Comparison of ENCODE assay signal across 1 cellular context in the genomic region with DNA sequence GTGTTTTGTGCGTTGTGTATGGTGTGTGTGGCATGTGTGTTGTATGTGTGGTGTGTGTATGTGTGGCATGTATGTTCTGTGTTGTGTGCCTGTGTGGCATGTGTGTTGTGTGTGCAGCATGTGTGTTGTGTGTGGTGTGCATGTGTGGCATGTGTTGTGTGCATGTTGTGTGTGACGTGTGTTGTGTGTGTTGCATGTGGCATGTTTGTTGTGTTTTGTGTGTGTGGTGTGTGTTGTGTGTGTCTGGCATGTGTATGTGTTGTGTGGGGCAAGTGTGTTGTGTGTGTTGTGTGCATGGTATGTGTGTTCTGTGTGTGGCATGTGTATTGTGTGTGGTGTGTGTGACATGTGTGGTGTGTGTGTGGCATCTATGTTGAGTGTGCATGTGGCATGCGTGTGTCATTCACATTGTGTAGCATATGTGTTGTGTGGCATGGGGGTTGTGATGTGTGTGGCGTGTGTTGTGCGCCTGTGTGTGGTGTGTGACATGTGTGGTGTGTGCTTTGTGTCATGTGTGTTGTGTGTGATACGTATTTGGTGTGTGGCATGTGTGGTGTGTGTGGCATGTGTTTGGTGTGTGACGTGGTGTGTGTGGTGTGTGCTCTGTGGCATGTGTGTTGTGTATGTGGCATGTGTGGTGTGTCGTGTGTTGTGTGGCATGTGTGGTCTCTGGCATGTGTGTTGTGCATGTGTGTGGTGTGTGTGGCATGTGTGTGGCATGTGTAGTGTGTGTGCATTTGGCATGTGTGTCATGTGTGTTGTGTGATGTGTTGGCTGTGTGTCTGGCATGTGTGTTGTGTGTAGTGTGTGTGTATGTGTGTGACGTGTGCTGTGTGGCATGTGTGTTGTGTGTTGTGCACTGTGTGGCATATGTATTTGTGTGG.
A peak's percentile ranks its signal among the peaks of the same experiment; 100 is the strongest.
TF ChIP-seq lines count a peak whose summit lies in the region.

No MANE protein-coding gene starts in this region.

TF ChIP-seq in HEK293, 187 proteins besides CTCF, POLR2A, EP300 and RAD21 (continued from another document and continues in another):
- TF ChIP-seq, protein P1, sequence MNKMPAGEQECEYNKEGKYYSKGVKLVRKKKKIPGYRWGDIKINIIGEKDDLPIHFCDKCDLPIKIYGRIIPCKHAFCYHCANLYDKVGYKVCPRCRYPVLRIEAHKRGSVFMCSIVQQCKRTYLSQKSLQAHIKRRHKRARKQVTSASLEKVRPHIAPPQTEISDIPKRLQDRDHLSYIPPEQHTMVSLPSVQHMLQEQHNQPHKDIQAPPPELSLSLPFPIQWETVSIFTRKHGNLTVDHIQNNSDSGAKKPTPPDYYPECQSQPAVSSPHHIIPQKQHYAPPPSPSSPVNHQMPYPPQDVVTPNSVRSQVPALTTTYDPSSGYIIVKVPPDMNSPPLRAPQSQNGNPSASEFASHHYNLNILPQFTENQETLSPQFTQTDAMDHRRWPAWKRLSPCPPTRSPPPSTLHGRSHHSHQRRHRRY (tag by site-specific recombination; IDR thresholded peaks at IDR 0.05): no peak
- TF ChIP-seq ZNF19 (tag by site-specific recombination; IDR thresholded peaks at IDR 0.05; ENCODE audit: low read depth) (no peak), ZNF426 (tag by site-specific recombination; IDR thresholded peaks at IDR 0.05) (no peak), ZNF202 (tag by site-specific recombination; IDR thresholded peaks at IDR 0.05; ENCODE audit: borderline replicate concordance) (peak; percentile 58; the same call in 1 of the 2 replicates), ZEB2 (tag by site-specific recombination; IDR thresholded peaks at IDR 0.05) (no peak), ZNF629 (tag by site-specific recombination; IDR thresholded peaks at IDR 0.05) (no peak), ZNF23 (tag by site-specific recombination; IDR thresholded peaks at IDR 0.05; ENCODE audit: borderline replicate concordance) (no peak), OVOL3 (tag by site-specific recombination; IDR thresholded peaks at IDR 0.05) (peak; percentile 24; the same call in 1 of the 2 replicates), TRIM28 (IDR thresholded peaks at IDR 0.05; ENCODE audit: borderline replicate concordance, low read length) (no peak), ZBTB8A (tag by site-specific recombination; IDR thresholded peaks at IDR 0.05) (no peak), ZNF449 (tag by site-specific recombination; IDR thresholded peaks at IDR 0.05) (no peak), ZBTB20 (tag by site-specific recombination; IDR thresholded peaks at IDR 0.05) (0 out of 2 replicates have a peak, but pooled peaks have one; percentile 30), MEIS1 (CRISPR knock-in tag; IDR thresholded peaks at IDR 0.05; ENCODE audit: borderline replicate concordance) (no peak), ZNF768 (tag by site-specific recombination; IDR thresholded peaks at IDR 0.05) (no peak), ZNF544 (tag by site-specific recombination; IDR thresholded peaks at IDR 0.05) (peak; percentile 48; the same call in 1 of the 2 replicates), ZBTB48 (tag by site-specific recombination; IDR thresholded peaks at IDR 0.05) (peak; percentile 70; the same call in 1 of the 2 replicates), ZBTB44 (tag by site-specific recombination; IDR thresholded peaks at IDR 0.05) (no peak), ZSCAN30 (tag by site-specific recombination; IDR thresholded peaks at IDR 0.05) (no peak), ZBTB26 (tag by site-specific recombination; optimal IDR thresholded peaks at IDR 0.05) (peak; percentile 27), PATZ1 (tag by site-specific recombination; IDR thresholded peaks at IDR 0.05) (no peak), ZNF48 (tag by site-specific recombination; IDR thresholded peaks at IDR 0.05) (no peak), TCF7L2 (IDR thresholded peaks at IDR 0.05; ENCODE audit: borderline replicate concordance, low read depth, low read length) (no peak), ZNF747 (tag by site-specific recombination; IDR thresholded peaks at IDR 0.05) (no peak), HIC1 (tag by site-specific recombination; IDR thresholded peaks at IDR 0.05) (no peak), IKZF3 (tag by site-specific recombination; IDR thresholded peaks at IDR 0.05) (no peak), ZNF248 (tag by site-specific recombination; IDR thresholded peaks at IDR 0.05) (peak; percentile 30; the same call in 1 of the 2 replicates), ZIC2 (tag by site-specific recombination; IDR thresholded peaks at IDR 0.05) (no peak), ZFP3 (tag by site-specific recombination; IDR thresholded peaks at IDR 0.05; ENCODE audit: low read depth) (no peak), ZFHX2 (tag by site-specific recombination; conservative IDR thresholded peaks at IDR 0.05) (no peak), ZNF292 (tag by site-specific recombination; IDR thresholded peaks at IDR 0.05; ENCODE audit: borderline replicate concordance, low read depth) (no peak), PRDM1 (tag by site-specific recombination; IDR thresholded peaks at IDR 0.05) (no peak), ZNF654 (tag by site-specific recombination; IDR thresholded peaks at IDR 0.05; ENCODE audit: low read depth) (no peak), GLIS2 (tag by site-specific recombination; IDR thresholded peaks at IDR 0.05) (no peak), ZNF639 (tag by site-specific recombination; IDR thresholded peaks at IDR 0.05) (no peak), FEZF1 (tag by site-specific recombination; IDR thresholded peaks at IDR 0.05) (no peak), ZNF571 (tag by site-specific recombination; IDR thresholded peaks at IDR 0.05) (0 out of 2 replicates have a peak, but pooled peaks have one; percentile 57), KLF9 (tag by site-specific recombination; IDR thresholded peaks at IDR 0.05; ENCODE audit: low read depth) (no peak), MZF1 (tag by site-specific recombination; IDR thresholded peaks at IDR 0.05; ENCODE audit: borderline replicate concordance) (no peak), ZNF223 (tag by site-specific recombination; IDR thresholded peaks at IDR 0.05) (no peak), ZNF302 (tag by site-specific recombination; IDR thresholded peaks at IDR 0.05; ENCODE audit: low read depth) (no peak)
- TF ChIP-seq, protein P2, sequence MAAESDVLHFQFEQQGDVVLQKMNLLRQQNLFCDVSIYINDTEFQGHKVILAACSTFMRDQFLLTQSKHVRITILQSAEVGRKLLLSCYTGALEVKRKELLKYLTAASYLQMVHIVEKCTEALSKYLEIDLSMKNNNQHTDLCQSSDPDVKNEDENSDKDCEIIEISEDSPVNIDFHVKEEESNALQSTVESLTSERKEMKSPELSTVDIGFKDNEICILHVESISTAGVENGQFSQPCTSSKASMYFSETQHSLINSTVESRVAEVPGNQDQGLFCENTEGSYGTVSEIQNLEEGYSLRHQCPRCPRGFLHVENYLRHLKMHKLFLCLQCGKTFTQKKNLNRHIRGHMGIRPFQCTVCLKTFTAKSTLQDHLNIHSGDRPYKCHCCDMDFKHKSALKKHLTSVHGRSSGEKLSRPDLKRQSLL (tag by site-specific recombination; IDR thresholded peaks at IDR 0.05): no peak
- TF ChIP-seq, protein P3, sequence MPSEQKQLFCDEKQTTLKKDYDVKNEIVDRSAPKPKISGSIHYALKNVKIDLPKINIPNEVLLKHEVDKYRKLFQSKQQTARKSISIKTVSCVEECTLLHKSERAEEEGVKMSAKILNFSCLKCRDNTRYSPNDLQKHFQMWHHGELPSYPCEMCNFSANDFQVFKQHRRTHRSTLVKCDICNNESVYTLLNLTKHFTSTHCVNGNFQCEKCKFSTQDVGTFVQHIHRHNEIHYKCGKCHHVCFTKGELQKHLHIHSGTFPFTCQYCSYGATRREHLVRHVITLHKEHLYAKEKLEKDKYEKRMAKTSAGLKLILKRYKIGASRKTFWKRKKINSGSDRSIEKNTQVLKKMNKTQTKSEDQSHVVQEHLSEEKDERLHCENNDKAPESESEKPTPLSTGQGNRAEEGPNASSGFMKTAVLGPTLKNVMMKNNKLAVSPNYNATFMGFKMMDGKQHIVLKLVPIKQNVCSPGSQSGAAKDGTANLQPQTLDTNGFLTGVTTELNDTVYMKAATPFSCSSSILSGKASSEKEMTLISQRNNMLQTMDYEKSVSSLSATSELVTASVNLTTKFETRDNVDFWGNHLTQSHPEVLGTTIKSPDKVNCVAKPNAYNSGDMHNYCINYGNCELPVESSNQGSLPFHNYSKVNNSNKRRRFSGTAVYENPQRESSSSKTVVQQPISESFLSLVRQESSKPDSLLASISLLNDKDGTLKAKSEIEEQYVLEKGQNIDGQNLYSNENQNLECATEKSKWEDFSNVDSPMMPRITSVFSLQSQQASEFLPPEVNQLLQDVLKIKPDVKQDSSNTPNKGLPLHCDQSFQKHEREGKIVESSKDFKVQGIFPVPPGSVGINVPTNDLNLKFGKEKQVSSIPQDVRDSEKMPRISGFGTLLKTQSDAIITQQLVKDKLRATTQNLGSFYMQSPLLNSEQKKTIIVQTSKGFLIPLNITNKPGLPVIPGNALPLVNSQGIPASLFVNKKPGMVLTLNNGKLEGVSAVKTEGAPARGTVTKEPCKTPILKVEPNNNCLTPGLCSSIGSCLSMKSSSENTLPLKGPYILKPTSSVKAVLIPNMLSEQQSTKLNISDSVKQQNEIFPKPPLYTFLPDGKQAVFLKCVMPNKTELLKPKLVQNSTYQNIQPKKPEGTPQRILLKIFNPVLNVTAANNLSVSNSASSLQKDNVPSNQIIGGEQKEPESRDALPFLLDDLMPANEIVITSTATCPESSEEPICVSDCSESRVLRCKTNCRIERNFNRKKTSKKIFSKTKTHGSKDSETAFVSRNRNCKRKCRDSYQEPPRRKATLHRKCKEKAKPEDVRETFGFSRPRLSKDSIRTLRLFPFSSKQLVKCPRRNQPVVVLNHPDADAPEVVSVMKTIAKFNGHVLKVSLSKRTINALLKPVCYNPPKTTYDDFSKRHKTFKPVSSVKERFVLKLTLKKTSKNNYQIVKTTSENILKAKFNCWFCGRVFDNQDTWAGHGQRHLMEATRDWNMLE (tag by site-specific recombination; conservative IDR thresholded peaks at IDR 0.05; ENCODE audit: low read depth): no peak
